8 cellular contexts compared by ENCODE assay signal in genomic region chr4:119299221-119300071, GRCh38. TPM values are rescaled to one million over a fixed set of nuclear protein-coding genes. Genes with fewer than 3 reads are reported as not detected.
DNase-seq lines count a peak whose midpoint lies in the region; FAIRE-seq and TF ChIP-seq lines count a peak whose summit lies in the region.

No MANE protein-coding gene starts in this region.

- H3K4me3 ChIP-seq in choroid plexus epithelial cell (ENCODE audit: low read depth, low read length) (peak overlapping the region; percentile 84), mesenchymal stem cell (ENCODE audit: insufficient read depth in 1 of 2, low read depth in 1 of 2, low read length in 2 of 2) (peak overlapping the region; percentile 68 to 84), vagina (peak overlapping the region; percentile 75 to 76)

- H3K9me3 ChIP-seq in mesenchymal stem cell (ENCODE audit: control insufficient read depth, low read length) (no peaks in the 10 kb centered on the region), vagina (no peaks in the 10 kb centered on the region)

- TF ChIP-seq CTCF in GM10248 (IDR thresholded peaks at IDR 0.05; ENCODE audit: control extremely low read depth, extremely low read depth, low read depth, missing control alignments) (no peak), choroid plexus epithelial cell (conservative IDR thresholded peaks at IDR 0.05; ENCODE audit: low read depth, low read length) (no peak), vagina (IDR thresholded peaks at IDR 0.05) (no peak)

- no peak overlapping the region for H3K14ac ChIP-seq in mesenchymal stem cell (ENCODE audit: low read length in 2 of 2)

- H2BK5ac ChIP-seq in mesenchymal stem cell (ENCODE audit: low read depth, low read length, poor library complexity, severe bottlenecking): no peak overlapping the region

- H3K9ac ChIP-seq in mesenchymal stem cell (ENCODE audit: low read length): peak overlapping the region; percentile 93

- CTCF ChIA-PET in GM10248 (lab: Yijun Ruan, JAX): interaction anchor here (0.9 to 2.3 kb wide), 8 partner anchors 8 to 329 kb away, joined by 3 to 10 read pairs (median 4); partner anchors contain the start of genes PDE5A and USP53

- no peak overlapping the region for H2BK12ac ChIP-seq in mesenchymal stem cell (ENCODE audit: low read length in 2 of 2)

- H4K8ac ChIP-seq in mesenchymal stem cell (ENCODE audit: low read length): no peak overlapping the region

- peak overlapping the region; percentile 62 for H3K4me2 ChIP-seq in mesenchymal stem cell (ENCODE audit: low read length, poor library complexity, severe bottlenecking)

- no peak overlapping the region for H4K91ac ChIP-seq in mesenchymal stem cell (ENCODE audit: low read length)

- intact Hi-C loops in vagina (cut with DNase I): no loop called here

- no peak for TF ChIP-seq POLR2A in H54 (IDR thresholded peaks at IDR 0.05; ENCODE audit: low read depth, low read length)
- TF ChIP-seq POLR2A in vagina (IDR thresholded peaks at IDR 0.05): no peak

- H3K4me1 ChIP-seq in mesenchymal stem cell (ENCODE audit: control insufficient read depth, insufficient read depth, low read depth, low read length) (peaks cover 7% of the 10 kb centered on the region), vagina (peaks cover 33% of the 10 kb centered on the region)

- DNase-seq in GM10248 (ENCODE audit: extremely low spot score) (peak; percentile 48), H54 (ENCODE audit: insufficient read length, low spot score) (no peak), LoVo (ENCODE audit: low spot score) (peak; percentile 37), choroid plexus epithelial cell (ENCODE audit: low read depth) (peak; percentile 41), mesenchymal stem cell (peak; percentile 43), vagina (ENCODE audit: extremely low spot score in 2 of 2) (no peak), DMS 273 (lab: John Stamatoyannopoulos, UW; ENCODE audit: unreplicated experiment) (no peak), hepatic stellate cell (ENCODE audit: low spot score) (no peak)

- H3K27me3 ChIP-seq in mesenchymal stem cell (ENCODE audit: control insufficient read depth in 1 of 2, insufficient read depth in 1 of 2, low read length in 2 of 2) (no peaks in the 10 kb centered on the region), vagina (no peaks in the 10 kb centered on the region)

- FAIRE-seq in H54 (lab: Jason Lieb, UNC): peak; percentile 20

- no peak overlapping the region for H2BK15ac ChIP-seq in mesenchymal stem cell (ENCODE audit: low read depth, poor library complexity, severe bottlenecking)

- no peak overlapping the region for H2AFZ ChIP-seq in mesenchymal stem cell (ENCODE audit: low read depth, low read length)

- H3K36me3 ChIP-seq in mesenchymal stem cell (ENCODE audit: control insufficient read depth in 1 of 2, insufficient read depth in 2 of 2, low read depth in 1 of 2, low read length in 2 of 2) (peaks cover 3 to 42% of the 10 kb centered on the region in 2 experiments), vagina (peaks cover 0 to 10% of the 10 kb centered on the region in 2 donors)

- H3K18ac ChIP-seq in mesenchymal stem cell (ENCODE audit: low read depth in 1 of 2, low read length in 2 of 2): peak overlapping the region in 1 of 2 experiments; percentile 50

- H3K79me1 ChIP-seq in mesenchymal stem cell (replicated peaks; ENCODE audit: low read length, poor library complexity, severe bottlenecking): peaks cover 6% of the 10 kb centered on the region

- WGBS in mesenchymal stem cell: 20% methylated on average over 11 of the region's 12 CpGs

- peak overlapping the region in 1 of 2 experiments; percentile 61 for H3K4ac ChIP-seq in mesenchymal stem cell (ENCODE audit: low read depth in 1 of 2, low read length in 2 of 2)

- no peak overlapping the region for H2BK120ac ChIP-seq in mesenchymal stem cell (ENCODE audit: low read depth, low read length)

- POLR2A ChIA-PET in GM10248 (lab: Yijun Ruan, JAX): no interaction called here

- H3K23ac ChIP-seq in mesenchymal stem cell (ENCODE audit: low read length in 2 of 2): peak overlapping the region in 1 of 2 experiments; percentile 31

- H3K27ac ChIP-seq in mesenchymal stem cell (ENCODE audit: low read length, poor library complexity, severe bottlenecking): peak overlapping the region; percentile 67
- peak overlapping the region; percentile 91 for H3K27ac ChIP-seq in vagina

- H2AK5ac ChIP-seq in mesenchymal stem cell (ENCODE audit: low read length, severe bottlenecking): no peak overlapping the region

RNA-seq across cellular contexts. Expression of gene FABP2, which starts 22.5 kb away (rescaled TPM):
- not detected for polyA plus RNA-seq in mesenchymal stem cell (2013, experiment 1 of 2)
- not detected for polyA plus RNA-seq in mesenchymal stem cell (2013, experiment 2 of 2)
- not detected for total RNA-seq in vagina

Comparison
In these comparisons a context has a peak if more than half of its experiments do, and no peak if none do; other contexts are left out.
1. DNase-seq: peak in GM10248 (single experiment), LoVo (single experiment), choroid plexus epithelial cell (single experiment) and mesenchymal stem cell (single experiment); none in H54 (single experiment), vagina (0 of 2), DMS 273 (single experiment) and hepatic stellate cell (single experiment).
2. Peak in every context shown above with its lines, with median percentiles within 50 percentile points of each other: H3K4me3 ChIP-seq.